In genomic region chr7:130256716-130257115, GRCh38 we compare ENCODE assay signal across 1 cellular context.
A peak's percentile ranks its signal among the peaks of the same experiment; 100 is the strongest.
TF ChIP-seq lines count a peak whose summit lies in the region.

No MANE protein-coding gene starts in this region.

TF ChIP-seq in H1, 55 proteins besides CTCF, POLR2A, EP300 and RAD21:
- TF ChIP-seq RBBP5 (IDR thresholded peaks at IDR 0.05; ENCODE audit: borderline replicate concordance, low read depth, low read length), result no peak
- TF ChIP-seq POU5F1 (IDR thresholded peaks at IDR 0.05; ENCODE audit: low read depth, low read length), result 0 out of 2 replicates have a peak, but pooled peaks have one; percentile 29
- no peak for TF ChIP-seq TAF1 (IDR thresholded peaks at IDR 0.05; ENCODE audit: low read depth, low read length)
- TF ChIP-seq ATF2 (IDR thresholded peaks at IDR 0.05; ENCODE audit: low read length), result no peak
- no peak for TF ChIP-seq KDM5A (IDR thresholded peaks at IDR 0.05; ENCODE audit: low read length)
TF ChIP-seq in H1: peak in this region for 1.
